Comparison of ENCODE assay signal across 7 cellular contexts in genomic region chr6:139533573-139534471, GRCh38.
A peak's percentile ranks its signal among the peaks of the same experiment; 100 is the strongest.
DNase-seq lines count a peak whose midpoint lies in the region; ATAC-seq lines count a peak whose summit lies in the region.

No MANE protein-coding gene starts in this region.

- H3K36me3 ChIP-seq in SJSA1 = no peaks in the 10 kb centered on the region

- peak overlapping the region; percentile 61 for H3K27ac ChIP-seq in SJSA1

- no peaks in the 10 kb centered on the region for H3K27me3 ChIP-seq in SJSA1 (replicated peaks)

- H3K4me3 ChIP-seq in SJSA1 = no peak overlapping the region

- ATAC-seq in GM19395 (IDR thresholded peaks at IDR 0.05; ENCODE audit: unreplicated experiment) (peak; percentile 12), esophagus mucosa (peak; percentile 73), GM21360 (IDR thresholded peaks at IDR 0.05; ENCODE audit: unreplicated experiment) (no peak)

- peaks cover 55% of the 10 kb centered on the region for H3K4me1 ChIP-seq in SJSA1 (replicated peaks)

- H3K9me3 ChIP-seq in SJSA1 (replicated peaks) = no peaks in the 10 kb centered on the region

- peak in 1 of 2 experiments; percentile 68 for DNase-seq in SJSA1 (ENCODE audit: low read depth in 1 of 2, low spot score in 2 of 2)
- DNase-seq in pulmonary artery endothelial cell (ENCODE audit: low read depth, low spot score) = peak; percentile 41
- no peak for DNase-seq in iPS-NIHi7 (ENCODE audit: extremely low spot score)
- no peak for DNase-seq in NK-92 (lab: John Stamatoyannopoulos, UW; ENCODE audit: unreplicated experiment)
